9 cellular contexts compared by ENCODE assay signal in the genomic region with DNA sequence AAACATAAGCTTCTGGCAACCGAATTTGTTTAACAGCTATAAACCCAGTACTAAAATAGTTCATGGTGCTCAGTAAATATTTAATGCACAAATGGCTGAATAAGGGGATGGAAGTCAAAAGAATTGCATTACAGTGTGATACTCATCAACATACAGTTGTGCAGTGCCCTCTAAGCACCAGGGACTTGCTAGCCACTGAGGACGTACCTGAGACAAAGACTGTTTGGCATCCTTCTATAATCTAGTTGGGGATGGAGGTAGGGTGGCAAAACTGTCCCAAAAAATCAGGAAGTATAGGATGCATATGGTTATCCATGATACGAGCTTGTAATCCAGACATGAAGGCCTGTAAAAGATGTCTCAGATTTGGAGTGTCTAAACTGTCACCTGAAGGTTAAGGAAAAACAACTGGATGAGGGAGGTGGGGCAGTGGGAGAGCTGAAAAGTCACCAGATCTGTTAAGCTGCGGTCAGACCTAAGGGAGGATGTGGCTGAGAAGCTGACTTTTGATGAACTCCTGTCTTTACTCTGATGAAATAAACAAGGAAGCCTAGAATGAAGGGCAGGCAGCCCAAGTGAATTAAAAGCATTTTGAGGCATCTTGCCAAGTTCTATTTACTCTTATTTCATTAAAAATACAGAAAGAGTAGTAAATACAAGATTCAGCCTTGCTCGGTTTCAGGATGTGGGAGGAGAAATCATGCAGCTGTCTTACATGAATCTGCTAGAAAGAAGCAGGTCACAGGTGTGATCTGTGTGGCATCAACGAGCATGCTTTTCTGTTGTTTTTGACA. TPM values are rescaled to one million over a fixed set of nuclear protein-coding genes. Genes with fewer than 3 reads are reported as not detected.
DNase-seq lines count a peak whose midpoint lies in the region; ATAC-seq and TF ChIP-seq lines count a peak whose summit lies in the region.
"Had no signal": no experiment of that assay in that cellular context is flagged by ENCODE, and none has a peak within 500 bp of the region (broad histone marks: within the 10 kb centered on the region; RNA-seq: fewer than 3 reads in every experiment).

No MANE protein-coding gene starts in this region.

- TF ChIP-seq CTCF in suprapubic skin (IDR thresholded peaks at IDR 0.05): no peak

- DNase-seq in NOMO-1 treated with DMSO at 0.1 percent for 48 hours (lab: John Stamatoyannopoulos, UW; ENCODE audit: unreplicated experiment) (peak; percentile 26), NOMO-1 treated with dmso at 0.1 percent for 144 hours (lab: John Stamatoyannopoulos, UW; ENCODE audit: unreplicated experiment) (no peak), T-helper 9 cell (peak; percentile 32), germinal center (ENCODE audit: low spot score) (no peak), NCI-H1436 (lab: John Stamatoyannopoulos, UW) (no peak), suprapubic skin (ENCODE audit: low spot score in 2 of 2) (no peak)
- peak; percentile 31 to 36 for DNase-seq in stimulated activated CD4-positive, alpha-beta T cell treated with anti-CD3 and anti-CD28 coated beads, Interleukin-2, amount 100 ng/mL, for 24 hours

- no peaks in the 10 kb centered on the region for H3K27me3 ChIP-seq in suprapubic skin

- no peak for TF ChIP-seq EP300 in suprapubic skin (IDR thresholded peaks at IDR 0.05)

- 62% methylated on average over 6 of the region's 6 CpGs for WGBS in suprapubic skin

- H3K9me3 ChIP-seq in suprapubic skin: no peaks in the 10 kb centered on the region

- peak; percentile 61 for ATAC-seq in HG03095 (IDR thresholded peaks at IDR 0.05; ENCODE audit: unreplicated experiment)
- ATAC-seq: Panc1 had no signal

- H3K27ac ChIP-seq in suprapubic skin: no peak overlapping the region

- no peaks in the 10 kb centered on the region for H3K36me3 ChIP-seq in suprapubic skin

- no peak for TF ChIP-seq POLR2A in suprapubic skin (IDR thresholded peaks at IDR 0.05)

- no peaks in the 10 kb centered on the region for H3K4me1 ChIP-seq in suprapubic skin

- H3K4me3 ChIP-seq in suprapubic skin: no peak overlapping the region

RNA-seq across cellular contexts. Expression of a gene that starts 12.0 kb away (rescaled TPM):
- under 1 TPM; 0.15 to 0.62 (median 0.39) TPM for total RNA-seq in suprapubic skin

Comparison
In these comparisons a context has a peak if more than half of its experiments do, and no peak if none do; other contexts are left out.
1. DNase-seq: peak in NOMO-1 treated with DMSO at 0.1 percent for 48 hours (single experiment), T-helper 9 cell (single experiment) and stimulated activated CD4-positive, alpha-beta T cell treated with anti-CD3 and anti-CD28 coated beads, Interleukin-2, amount 100 ng/mL, for 24 hours (2 of 2); none in NOMO-1 treated with dmso at 0.1 percent for 144 hours (single experiment), germinal center (single experiment), NCI-H1436 (single experiment) and suprapubic skin (0 of 2).